1 cellular context compared by ENCODE assay signal in the genomic region with DNA sequence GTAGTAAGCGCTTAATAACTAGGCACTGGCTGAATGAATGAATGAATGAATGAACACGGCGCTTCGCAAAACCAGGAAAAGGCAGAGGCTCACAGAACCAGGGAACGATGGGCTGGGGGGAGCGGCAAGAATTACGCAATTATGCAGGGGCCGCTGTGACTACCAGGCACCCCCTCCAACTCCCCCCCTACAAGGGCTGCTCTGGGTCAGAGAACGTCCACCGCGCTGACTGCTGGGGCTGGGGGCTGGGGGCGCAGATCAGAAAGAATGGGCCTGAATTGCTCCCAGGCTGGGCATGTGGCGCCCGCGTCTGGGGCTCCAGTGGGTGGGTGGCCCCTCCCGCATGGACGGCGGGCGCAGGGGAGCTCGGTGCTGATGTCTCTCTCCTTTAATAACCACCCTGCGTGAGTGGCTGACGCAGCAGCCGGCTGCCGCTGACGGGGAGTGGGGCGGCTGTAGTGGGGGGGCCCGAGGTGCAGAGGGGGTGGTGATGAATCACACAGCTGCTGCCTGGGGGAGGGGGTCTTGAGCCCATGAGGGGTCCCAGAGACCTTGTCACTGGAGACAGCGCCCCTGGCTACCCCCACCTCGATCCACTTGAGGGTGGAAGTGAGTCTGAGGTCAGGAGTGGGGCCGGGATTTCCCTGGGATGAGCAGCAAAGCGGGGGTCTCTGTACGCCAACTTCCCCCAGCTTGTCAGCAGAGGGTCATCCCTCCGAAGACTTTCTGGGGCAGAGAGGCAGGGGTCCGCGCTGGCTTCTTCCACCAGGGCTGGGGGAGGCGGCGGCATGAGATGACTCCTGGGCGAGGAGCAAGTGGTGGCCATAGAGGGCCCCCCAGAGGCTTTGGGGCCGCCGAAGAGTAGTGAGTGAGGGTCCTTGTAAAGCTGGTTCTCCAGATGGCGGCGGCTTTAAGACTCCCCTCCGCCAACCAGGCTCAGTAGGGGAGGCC.
TF ChIP-seq lines count a peak whose summit lies in the region.

No MANE protein-coding gene starts in this region.

TF ChIP-seq in HCT116, 20 proteins besides CTCF, POLR2A, EP300 and RAD21 (continued from another document):
- no peak for TF ChIP-seq ZBTB33 (IDR thresholded peaks at IDR 0.05; ENCODE audit: extremely low read depth, insufficient replicate concordance, low read length)
- no peak for TF ChIP-seq FOSL1 (IDR thresholded peaks at IDR 0.05; ENCODE audit: low read depth)
- TF ChIP-seq JUND (IDR thresholded peaks at IDR 0.05) = no peak
- no peak for TF ChIP-seq SP1 (IDR thresholded peaks at IDR 0.05; ENCODE audit: low read depth)
TF ChIP-seq in HCT116: peak in this region for 0.
